Comparison of ENCODE assay signal across 16 cellular contexts in the genomic region with DNA sequence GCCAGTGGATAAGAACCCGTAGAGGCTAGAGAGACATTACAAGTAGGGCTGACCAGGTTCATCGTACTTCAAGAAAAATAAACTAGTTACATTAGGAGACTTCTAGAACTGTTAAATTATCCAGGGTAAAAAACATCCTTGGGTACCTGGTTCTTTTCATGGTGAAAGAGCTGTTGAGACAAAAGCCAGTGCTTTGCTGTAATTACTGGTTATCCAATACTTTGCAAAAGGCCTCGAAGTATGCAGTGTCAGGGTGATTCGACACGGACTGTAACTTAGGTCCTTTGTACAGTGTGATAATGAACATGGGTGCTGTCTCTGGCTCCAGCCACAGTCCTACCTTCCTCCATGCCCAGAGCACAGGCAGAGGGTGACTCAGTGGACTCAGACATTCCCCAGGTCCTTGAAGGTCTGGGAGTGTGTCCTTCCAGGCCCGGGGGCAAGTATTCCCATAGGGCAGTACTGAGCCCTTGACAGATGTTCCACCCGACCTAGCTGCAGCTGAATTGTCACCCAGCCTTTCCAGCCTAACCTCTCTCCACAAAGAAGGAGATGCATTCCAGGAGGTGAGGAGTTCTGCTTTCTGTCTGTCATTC.
DNase-seq lines count a peak whose midpoint lies in the region; ATAC-seq and TF ChIP-seq lines count a peak whose summit lies in the region.
"Had no signal": no experiment of that assay in that cellular context is flagged by ENCODE, and none has a peak within 500 bp of the region (broad histone marks: within the 10 kb centered on the region; RNA-seq: fewer than 3 reads in every experiment).

No MANE protein-coding gene starts in this region.

- WGBS in esophagus muscularis mucosa = 76% methylated on average over 7 of the region's 7 CpGs

- intact Hi-C loops in esophagus muscularis mucosa (cut with DNase I) = no loop called here
- intact Hi-C loops in CD8-positive, alpha-beta T cell (cut with DNase I, micrococcal nuclease) = no loop called here
- intact Hi-C loops in CD4-positive, alpha-beta memory T cell (cut with micrococcal nuclease) = no loop called here

- DNase-seq in ELF-1 (ENCODE audit: low read depth, low spot score) (peak; percentile 63), SK-N-DZ (ENCODE audit: low spot score) (peak; percentile 9), esophagus muscularis mucosa (ENCODE audit: extremely low spot score) (peak; percentile 47), osteocyte (ENCODE audit: extremely low spot score, unreplicated experiment) (peak; percentile 56), RPMI8226 (no peak), NCI-H1105 (lab: John Stamatoyannopoulos, UW) (no peak)
- DNase-seq in CD8-positive, alpha-beta T cell = no peak
- no peak for DNase-seq in CD4-positive, alpha-beta memory T cell
- DNase-seq: 8988T, DMS153, DMS79, H9 had no signal

- CTCF ChIA-PET in CD8-positive, alpha-beta T cell (lab: Charles Lee) = no interaction called here
- CTCF ChIA-PET in CD4-positive, alpha-beta memory T cell (lab: Charles Lee; ENCODE audit: partially characterized antibody) = no interaction called here

- H3K36me3 Mint-ChIP-seq in osteocyte (ENCODE audit: unreplicated experiment) = no peaks in the 10 kb centered on the region
- H3K36me3 Mint-ChIP-seq in CD8-positive, alpha-beta T cell = no peaks in the 10 kb centered on the region
- no peaks in the 10 kb centered on the region for H3K36me3 Mint-ChIP-seq in CD4-positive, alpha-beta memory T cell
- H3K36me3 Mint-ChIP-seq: CD14-positive monocyte had no signal

- no peaks in the 10 kb centered on the region for H3K9me3 ChIP-seq in esophagus muscularis mucosa
- H3K9me3 ChIP-seq in CD8-positive, alpha-beta T cell (ENCODE audit: low read length) = no peaks in the 10 kb centered on the region
- no peaks in the 10 kb centered on the region for H3K9me3 ChIP-seq in CD4-positive, alpha-beta memory T cell (ENCODE audit: control insufficient read depth in 1 of 2, low read length in 2 of 2)
- H3K9me3 ChIP-seq: BLaER1 had no signal

- no peaks in the 10 kb centered on the region for H3K27me3 ChIP-seq in esophagus muscularis mucosa
- no peaks in the 10 kb centered on the region for H3K27me3 ChIP-seq in CD8-positive, alpha-beta T cell (ENCODE audit: insufficient read depth, low read length)
- no peaks in the 10 kb centered on the region for H3K27me3 ChIP-seq in CD4-positive, alpha-beta memory T cell (ENCODE audit: insufficient read depth, low read length)
- H3K27me3 ChIP-seq: BLaER1 had no signal

- H3K27me3 Mint-ChIP-seq in osteocyte (ENCODE audit: unreplicated experiment) = peaks cover 8% of the 10 kb centered on the region
- H3K27me3 Mint-ChIP-seq in CD8-positive, alpha-beta T cell (ENCODE audit: low read depth) = peaks cover 16% of the 10 kb centered on the region
- H3K27me3 Mint-ChIP-seq in CD4-positive, alpha-beta memory T cell = peaks cover 0 to 3% of the 10 kb centered on the region in 2 donors

- no peak for TF ChIP-seq EP300 in esophagus muscularis mucosa (IDR thresholded peaks at IDR 0.05)

- TF ChIP-seq CTCF in esophagus muscularis mucosa (IDR thresholded peaks at IDR 0.05) (no peak), osteocyte (IDR thresholded peaks at IDR 0.05) (no peak)
- TF ChIP-seq CTCF in CD8-positive, alpha-beta T cell (IDR thresholded peaks at IDR 0.05) = no peak

- peaks cover 6% of the 10 kb centered on the region for H3K4me1 Mint-ChIP-seq in osteocyte (ENCODE audit: unreplicated experiment)
- H3K4me1 Mint-ChIP-seq in CD8-positive, alpha-beta T cell (ENCODE audit: low read depth) = no peaks in the 10 kb centered on the region
- H3K4me1 Mint-ChIP-seq in CD4-positive, alpha-beta memory T cell = no peaks in the 10 kb centered on the region
- H3K4me1 Mint-ChIP-seq: CD14-positive monocyte had no signal

- H3K27ac Mint-ChIP-seq in osteocyte (ENCODE audit: unreplicated experiment) = no peak overlapping the region
- H3K27ac Mint-ChIP-seq in CD8-positive, alpha-beta T cell = no peak overlapping the region
- H3K27ac Mint-ChIP-seq in CD4-positive, alpha-beta memory T cell = no peak overlapping the region
- H3K27ac Mint-ChIP-seq: CD14-positive monocyte had no signal

- H3K27ac ChIP-seq in esophagus muscularis mucosa (replicated peaks in 1 of 4) = no peak overlapping the region
- no peak overlapping the region for H3K27ac ChIP-seq in CD8-positive, alpha-beta T cell (ENCODE audit: low read depth, low read length)
- no peak overlapping the region for H3K27ac ChIP-seq in CD4-positive, alpha-beta memory T cell (ENCODE audit: low read depth, low read length)
- H3K27ac ChIP-seq: BLaER1 had no signal

- no peak overlapping the region for H3K4me3 ChIP-seq in esophagus muscularis mucosa
- no peak overlapping the region for H3K4me3 ChIP-seq in CD8-positive, alpha-beta T cell (ENCODE audit: low read depth, low read length)
- H3K4me3 ChIP-seq in CD4-positive, alpha-beta memory T cell (ENCODE audit: low read length in 2 of 2) = no peak overlapping the region
- H3K4me3 ChIP-seq: BLaER1, GM12878 had no signal

- no peak overlapping the region for H3K4me3 Mint-ChIP-seq in osteocyte (ENCODE audit: unreplicated experiment)
- no peak overlapping the region for H3K4me3 Mint-ChIP-seq in CD8-positive, alpha-beta T cell
- H3K4me3 Mint-ChIP-seq in CD4-positive, alpha-beta memory T cell = no peak overlapping the region
- H3K4me3 Mint-ChIP-seq: CD14-positive monocyte, H9 had no signal

- no peak for TF ChIP-seq POLR2A in esophagus muscularis mucosa (IDR thresholded peaks at IDR 0.05; ENCODE audit: low read depth)

- H3K4me1 ChIP-seq in esophagus muscularis mucosa = peaks cover 0 to 5% (median 2%) of the 10 kb centered on the region in 4 donors
- H3K4me1 ChIP-seq in CD8-positive, alpha-beta T cell (ENCODE audit: insufficient read depth, low read length) = no peaks in the 10 kb centered on the region
- no peaks in the 10 kb centered on the region for H3K4me1 ChIP-seq in CD4-positive, alpha-beta memory T cell (ENCODE audit: insufficient read depth, low read length)
- H3K4me1 ChIP-seq: BLaER1 had no signal

- H3K9me3 Mint-ChIP-seq in osteocyte (ENCODE audit: unreplicated experiment) = no peaks in the 10 kb centered on the region
- H3K9me3 Mint-ChIP-seq in CD8-positive, alpha-beta T cell = no peaks in the 10 kb centered on the region
- H3K9me3 Mint-ChIP-seq in CD4-positive, alpha-beta memory T cell = peaks cover 0 to 2% (median 0%) of the 10 kb centered on the region in 8 donors
- H3K9me3 Mint-ChIP-seq: H9 had no signal

- H3K36me3 ChIP-seq in esophagus muscularis mucosa = no peaks in the 10 kb centered on the region
- H3K36me3 ChIP-seq in CD8-positive, alpha-beta T cell (ENCODE audit: insufficient read depth, low read length) = no peaks in the 10 kb centered on the region
- H3K36me3 ChIP-seq in CD4-positive, alpha-beta memory T cell (ENCODE audit: insufficient read depth, low read length) = no peaks in the 10 kb centered on the region
- H3K36me3 ChIP-seq: BLaER1 had no signal

- POLR2A ChIA-PET in CD8-positive, alpha-beta T cell (lab: Charles Lee) = no interaction called here
- POLR2A ChIA-PET in CD4-positive, alpha-beta memory T cell (lab: Charles Lee; ENCODE audit: partially characterized antibody) = no interaction called here

- no peak for ATAC-seq in CD8-positive, alpha-beta T cell
- ATAC-seq: GM12878, HepG2 had no signal

Comparison
In these comparisons a context has a peak if more than half of its experiments do, and no peak if none do; other contexts are left out.
1. DNase-seq: peak in ELF-1 (single experiment), SK-N-DZ (single experiment), esophagus muscularis mucosa (single experiment) and osteocyte (single experiment); none in CD8-positive, alpha-beta T cell (0 of 7), RPMI8226 (single experiment), NCI-H1105 (single experiment) and CD4-positive, alpha-beta memory T cell (0 of 5).